ENCODE assay signal across 9 cellular contexts in the genomic region with DNA sequence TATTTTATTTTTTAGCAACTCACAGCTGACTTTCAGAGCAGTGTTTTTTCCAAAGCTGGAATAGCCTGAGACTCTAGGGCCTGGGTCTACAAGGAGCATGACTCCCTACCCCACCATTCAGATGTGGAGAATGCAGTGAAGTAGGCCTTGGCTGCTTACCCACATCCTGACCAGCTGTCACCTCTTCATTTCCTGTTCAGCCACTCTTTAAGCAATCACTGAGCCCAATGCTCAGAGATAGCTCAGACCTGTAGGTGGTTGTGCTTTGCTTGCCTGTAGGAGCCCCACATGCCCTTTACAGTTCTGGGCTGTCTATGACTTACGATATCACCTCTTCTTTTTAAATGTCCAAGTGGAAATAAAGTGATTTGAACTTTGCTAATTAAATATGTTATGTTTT.
DNase-seq lines count a peak whose midpoint lies in the region; ATAC-seq lines count a peak whose summit lies in the region.
"Had no signal": no experiment of that assay in that cellular context is flagged by ENCODE, and none has a peak within 500 bp of the region (broad histone marks: within the 10 kb centered on the region; RNA-seq: fewer than 3 reads in every experiment).

No MANE protein-coding gene starts in this region.

- POLR2A ChIA-PET in naive thymus-derived CD4-positive, alpha-beta T cell (lab: Charles Lee): no interaction called here

- peak; percentile 78 for DNase-seq in activated CD4-positive, alpha-beta T cell treated with anti-CD3 and anti-CD28 coated beads, Interleukin-2, amount 10 ng/mL, durations not matched to agents 24 days and 14 days
- no peak for DNase-seq in activated CD4-positive, alpha-beta T cell treated with anti-CD3 and anti-CD28 coated beads for 4 hours
- DNase-seq in RKO (ENCODE audit: low spot score): peak; percentile 20
- DNase-seq in naive thymus-derived CD4-positive, alpha-beta T cell: peak in 6 of 9 donors; percentile 3 to 22 (median 17)
- DNase-seq in amygdala (lab: John Stamatoyannopoulos, UW): no peak
- no peak for DNase-seq in NCI-H187 treated with DMSO at 0.1 percent for 48 hours (lab: John Stamatoyannopoulos, UW)
- no peak for DNase-seq in mucosa of gallbladder (ENCODE audit: low spot score)

- H3K27ac Mint-ChIP-seq in activated CD4-positive, alpha-beta T cell treated with anti-CD3 and anti-CD28 coated beads, Interleukin-2, amount 10 ng/mL, durations not matched to agents 24 days and 14 days: no peak overlapping the region
- peak overlapping the region in 5 of 9 donors; percentile 21 to 78 (median 43) for H3K27ac Mint-ChIP-seq in naive thymus-derived CD4-positive, alpha-beta T cell

- CTCF ChIA-PET in naive thymus-derived CD4-positive, alpha-beta T cell (lab: Charles Lee): no interaction called here

- H3K9me3 ChIP-seq in naive thymus-derived CD4-positive, alpha-beta T cell (ENCODE audit: control insufficient read depth in 2 of 3, low read length in 3 of 3): no peaks in the 10 kb centered on the region

- intact Hi-C loops in activated CD4-positive, alpha-beta T cell treated with anti-CD3 and anti-CD28 coated beads, Interleukin-2, amount 10 ng/mL, durations not matched to agents 24 days and 14 days (cut with micrococcal nuclease): no loop called here
- intact Hi-C loops in naive thymus-derived CD4-positive, alpha-beta T cell (cut with micrococcal nuclease): no loop called here

- H3K4me3 ChIP-seq in naive thymus-derived CD4-positive, alpha-beta T cell (ENCODE audit: low read length): no peak overlapping the region

- H3K36me3 ChIP-seq in naive thymus-derived CD4-positive, alpha-beta T cell (ENCODE audit: control insufficient read depth in 2 of 3, insufficient read depth in 3 of 3, low read length in 3 of 3): no peaks in the 10 kb centered on the region

- peak; percentile 87 for ATAC-seq in HG02763 (IDR thresholded peaks at IDR 0.05; ENCODE audit: unreplicated experiment)
- peak; percentile 74 for ATAC-seq in naive thymus-derived CD4-positive, alpha-beta T cell

- peaks cover 10% of the 10 kb centered on the region for H3K4me1 Mint-ChIP-seq in activated CD4-positive, alpha-beta T cell treated with anti-CD3 and anti-CD28 coated beads, Interleukin-2, amount 10 ng/mL, durations not matched to agents 24 days and 14 days
- H3K4me1 Mint-ChIP-seq in naive thymus-derived CD4-positive, alpha-beta T cell: peaks cover 10 to 25% (median 17%) of the 10 kb centered on the region in 7 donors

- H3K27ac ChIP-seq in naive thymus-derived CD4-positive, alpha-beta T cell (ENCODE audit: low read depth, low read length): no peak overlapping the region
- H3K27ac ChIP-seq: C4-2B had no signal

- H3K36me3 Mint-ChIP-seq in activated CD4-positive, alpha-beta T cell treated with anti-CD3 and anti-CD28 coated beads, Interleukin-2, amount 10 ng/mL, durations not matched to agents 24 days and 14 days (ENCODE audit: low read depth): no peaks in the 10 kb centered on the region
- H3K36me3 Mint-ChIP-seq in naive thymus-derived CD4-positive, alpha-beta T cell: peaks cover 0 to 7% (median 0%) of the 10 kb centered on the region in 5 donors

- H3K27me3 Mint-ChIP-seq in activated CD4-positive, alpha-beta T cell treated with anti-CD3 and anti-CD28 coated beads, Interleukin-2, amount 10 ng/mL, durations not matched to agents 24 days and 14 days: no peaks in the 10 kb centered on the region
- no peaks in the 10 kb centered on the region for H3K27me3 Mint-ChIP-seq in naive thymus-derived CD4-positive, alpha-beta T cell

- H3K4me3 Mint-ChIP-seq in activated CD4-positive, alpha-beta T cell treated with anti-CD3 and anti-CD28 coated beads, Interleukin-2, amount 10 ng/mL, durations not matched to agents 24 days and 14 days: no peak overlapping the region
- H3K4me3 Mint-ChIP-seq in naive thymus-derived CD4-positive, alpha-beta T cell: peak overlapping the region in 4 of 10 donors; percentile 17 to 42 (median 28)

- H3K9me3 Mint-ChIP-seq in activated CD4-positive, alpha-beta T cell treated with anti-CD3 and anti-CD28 coated beads, Interleukin-2, amount 10 ng/mL, durations not matched to agents 24 days and 14 days: no peaks in the 10 kb centered on the region
- H3K9me3 Mint-ChIP-seq in naive thymus-derived CD4-positive, alpha-beta T cell: peaks cover 0 to 3% (median 0%) of the 10 kb centered on the region in 11 donors

- peaks cover 0 to 8% of the 10 kb centered on the region in 2 donors for H3K4me1 ChIP-seq in naive thymus-derived CD4-positive, alpha-beta T cell (ENCODE audit: control insufficient read depth in 2 of 2, insufficient read depth in 2 of 2, low read length in 2 of 2)

- H3K27me3 ChIP-seq in naive thymus-derived CD4-positive, alpha-beta T cell (ENCODE audit: control insufficient read depth in 2 of 2, insufficient read depth in 2 of 2, low read length in 2 of 2): no peaks in the 10 kb centered on the region

Comparison
In these comparisons a context has a peak if more than half of its experiments do, and no peak if none do; other contexts are left out.
1. DNase-seq: peak in activated CD4-positive, alpha-beta T cell treated with anti-CD3 and anti-CD28 coated beads, Interleukin-2, amount 10 ng/mL, durations not matched to agents 24 days and 14 days (single experiment), RKO (single experiment) and naive thymus-derived CD4-positive, alpha-beta T cell (6 of 9); none in activated CD4-positive, alpha-beta T cell treated with anti-CD3 and anti-CD28 coated beads for 4 hours (0 of 2), amygdala (0 of 56), NCI-H187 treated with DMSO at 0.1 percent for 48 hours (single experiment) and mucosa of gallbladder (single experiment).